In genomic region chr1:166470465-166470864, GRCh38 we compare ENCODE assay signal across 25 cellular contexts.
"Had no signal": no experiment of that assay in that cellular context is flagged by ENCODE, and none has a peak within 500 bp of the region (broad histone marks: within the 10 kb centered on the region; RNA-seq: fewer than 3 reads in every experiment).

No MANE protein-coding gene starts in this region.

- H3K4me3 ChIP-seq: adrenal gland, body of pancreas, esophagus muscularis mucosa had no signal

- H3K9me3 ChIP-seq: adrenal gland, body of pancreas had no signal

- DNase-seq: activated CD4-positive, alpha-beta memory T cell treated with anti-CD3 and anti-CD28 coated beads for 36 hours; activated CD4-positive, alpha-beta T cell treated with anti-CD3 and anti-CD28 coated beads for 36 hours; activated CD4-positive, alpha-beta T cell treated with anti-CD3 and anti-CD28 coated beads, Interleukin-2, amount 10 ng/mL, durations not matched to agents 24 days and 14 days; activated CD4-positive, CD25-positive, alpha-beta regulatory T cell; activated CD4-positive, CD25-positive, alpha-beta regulatory T cell treated with anti-CD3 and anti-CD28 coated beads, Interleukin-2, amount 50 U/mL, for 72 hours; activated CD8-positive, alpha-beta memory T cell treated with anti-CD3 and anti-CD28 coated beads, Interleukin-2, amount 10 ng/mL, durations not matched to agents 7 days and 5 days; activated CD8-positive, alpha-beta memory T cell treated with anti-CD3 and anti-CD28 coated beads, Interleukin-2, amount 50 U/mL, for 4 hours; activated CD8-positive, alpha-beta T cell treated with anti-CD3 and anti-CD28 coated beads, Interleukin-2, amount 10 ng/mL, durations not matched to agents 7 days and 5 days; activated gamma-delta T cell treated with Interleukin-2 at 50 U/mL for 16 hours; activated naive CD4-positive, alpha-beta T cell treated with anti-CD3 and anti-CD28 coated beads, Interleukin-2, amount 50 U/mL, for 16 hours; activated naive CD4-positive, alpha-beta T cell treated with Interleukin-2 at 50 U/mL for 16 hours; activated T-cell treated with anti-CD3 and anti-CD28 coated beads, Interleukin-2, amount 50 U/mL, for 1 hour; activated T-cell treated with anti-CD3 and anti-CD28 coated beads, Interleukin-2, amount 50 U/mL, for 48 hours; aorta; body of pancreas; caudate nucleus; cortex of kidney; dermis blood vessel endothelial cell; effector CD4-positive, alpha-beta T cell; effector memory CD8-positive, alpha-beta T cell; erythroblast; foreskin fibroblast; T-helper 2 cell had no signal

- ATAC-seq: activated CD4-positive, alpha-beta T cell treated with anti-CD3 and anti-CD28 coated beads for 36 hours; activated CD8-positive, alpha-beta memory T cell treated with anti-CD3 and anti-CD28 coated beads, Interleukin-2, amount 10 ng/mL, durations not matched to agents 7 days and 5 days; activated CD8-positive, alpha-beta T cell treated with anti-CD3 and anti-CD28 coated beads, Interleukin-2, amount 10 ng/mL, durations not matched to agents 7 days and 5 days; body of pancreas; effector memory CD8-positive, alpha-beta T cell had no signal

- H3K4me1 ChIP-seq: body of pancreas, esophagus muscularis mucosa had no signal

- H3K36me3 ChIP-seq: adrenal gland, esophagus muscularis mucosa had no signal

- H3K27me3 ChIP-seq: adrenal gland, body of pancreas had no signal
